ENCODE assay signal across 8 cellular contexts in genomic region chr3:597279-597678, GRCh38.
DNase-seq lines count a peak whose midpoint lies in the region; ATAC-seq, FAIRE-seq and TF ChIP-seq lines count a peak whose summit lies in the region.
"Not testable (repeated sequence)": the region's sequence is repeated elsewhere in the genome, so short reads cannot be mapped to it uniquely, and the experiment has no call there.

No MANE protein-coding gene starts in this region.

- not testable (repeated sequence) for H3K9ac ChIP-seq in HepG2 (ENCODE audit: insufficient read depth, low read depth, low read length)

- not testable (repeated sequence) for H2AFZ ChIP-seq in HepG2 (ENCODE audit: low read length)

- TF ChIP-seq POLR2A in GM18505 (IDR thresholded peaks at IDR 0.05; ENCODE audit: borderline replicate concordance, extremely low read depth, insufficient read depth, insufficient read length); H54 (IDR thresholded peaks at IDR 0.05; ENCODE audit: low read depth, low read length); HepG2 (IDR thresholded peaks at IDR 0.05; ENCODE audit: insufficient read depth in 1 of 2, low read depth in 2 of 2, low read length in 2 of 2): not testable (repeated sequence)

- not testable (repeated sequence) for H3K4me2 ChIP-seq in HepG2 (ENCODE audit: low read depth, low read length)

- not testable (repeated sequence) for H4K20me1 ChIP-seq in HepG2 (ENCODE audit: insufficient read depth, low read length)

- H3K9me3 Mint-ChIP-seq in activated CD4-positive, alpha-beta T cell treated with anti-CD3 and anti-CD28 coated beads for 36 hours (ENCODE audit: low read depth): not testable (repeated sequence)

- not testable (repeated sequence) for H3K4me1 ChIP-seq in HepG2 (ENCODE audit: insufficient read depth, low read length)

- CTCF ChIA-PET in activated CD4-positive, alpha-beta T cell treated with anti-CD3 and anti-CD28 coated beads for 36 hours (lab: Charles Lee); HepG2 (lab: Yijun Ruan, JAX; ENCODE audit: low intra/inter-chr PET ratio, low total read pairs): not testable (repeated sequence)

- not testable (repeated sequence) for H3K36me3 Mint-ChIP-seq in activated CD4-positive, alpha-beta T cell treated with anti-CD3 and anti-CD28 coated beads for 36 hours (ENCODE audit: low read depth)

- H3K4me3 Mint-ChIP-seq in activated CD4-positive, alpha-beta T cell treated with anti-CD3 and anti-CD28 coated beads for 36 hours: not testable (repeated sequence)

- FAIRE-seq in H54 (lab: Jason Lieb, UNC) (peak; percentile 20), HepG2 (lab: Jason Lieb, UNC) (peak; percentile 48)

- intact Hi-C loops in activated CD4-positive, alpha-beta T cell treated with anti-CD3 and anti-CD28 coated beads for 36 hours (cut with DNase I, micrococcal nuclease); HepG2 (cut with micrococcal nuclease; ENCODE audit: unreplicated experiment): not testable (repeated sequence)

- not testable (repeated sequence) for H3K27me3 ChIP-seq in HepG2 (ENCODE audit: control insufficient read depth in 1 of 2, insufficient read depth in 2 of 2, low read length in 2 of 2)

- TF ChIP-seq CTCF in HepG2 (CRISPR knock-in tag; IDR thresholded peaks at IDR 0.05): not testable (repeated sequence)

- H3K27ac Mint-ChIP-seq in activated CD4-positive, alpha-beta T cell treated with anti-CD3 and anti-CD28 coated beads for 36 hours: not testable (repeated sequence)

- POLR2A ChIA-PET in activated CD4-positive, alpha-beta T cell treated with anti-CD3 and anti-CD28 coated beads for 36 hours (lab: Charles Lee); HepG2 (lab: Yijun Ruan, JAX): not testable (repeated sequence)

- ATAC-seq in GM18505 (IDR thresholded peaks at IDR 0.05; ENCODE audit: unreplicated experiment) (peak; percentile 62), GM18861 (IDR thresholded peaks at IDR 0.05; ENCODE audit: unreplicated experiment) (peak; percentile 44), GM19035 (IDR thresholded peaks at IDR 0.05; ENCODE audit: unreplicated experiment) (peak; percentile 63), HG03439 (IDR thresholded peaks at IDR 0.05; ENCODE audit: unreplicated experiment) (peak; percentile 75)
- peak; percentile 70 for ATAC-seq in activated CD4-positive, alpha-beta T cell treated with anti-CD3 and anti-CD28 coated beads for 36 hours
- ATAC-seq in HepG2: not testable (repeated sequence)

- BruUV-seq in HepG2 (replicated peaks; lab: Mats Ljungman, UMichigan): not testable (repeated sequence)

- in situ Hi-C loops in HepG2 (cut with HindIII; ENCODE audit: extremely low pct_ligation_motif_present, low pct_unique_long_range_greater_than_20kb): not testable (repeated sequence)

- not testable (repeated sequence) for DNase-seq in H54 (ENCODE audit: insufficient read length, low spot score); activated CD4-positive, alpha-beta T cell treated with anti-CD3 and anti-CD28 coated beads for 36 hours; HepG2 (ENCODE audit: low spot score)
- DNase-seq in NCI-H460 (ENCODE audit: extremely low read depth, low read depth): peak; percentile 81

- 2% methylated on average over 2 of the region's 2 CpGs for WGBS in HepG2 (ENCODE audit: low lambda C conversion rate)

- H3K27ac ChIP-seq in HepG2 (ENCODE audit: extremely low read length, insufficient read depth, low read length): not testable (repeated sequence)

- not testable (repeated sequence) for H3K27me3 Mint-ChIP-seq in activated CD4-positive, alpha-beta T cell treated with anti-CD3 and anti-CD28 coated beads for 36 hours

- H3K9me3 ChIP-seq in HepG2 (ENCODE audit: low read length): peaks cover 14% of the 10 kb centered on the region

- H3K79me2 ChIP-seq in HepG2 (ENCODE audit: insufficient read depth, low read length): not testable (repeated sequence)

- not testable (repeated sequence) for H3K4me3 ChIP-seq in HepG2 (replicated peaks in 1 of 3; ENCODE audit: insufficient read depth in 1 of 3, low read depth in 2 of 3, low read length in 3 of 3)

- TF ChIP-seq RAD21 in HepG2 (CRISPR knock-in tag; IDR thresholded peaks at IDR 0.05): not testable (repeated sequence)

- not testable (repeated sequence) for TF ChIP-seq EP300 in HepG2 (IDR thresholded peaks at IDR 0.05; ENCODE audit: low read depth in 2 of 2, low read length in 2 of 2); HepG2 (CRISPR knock-in tag; IDR thresholded peaks at IDR 0.05; ENCODE audit: borderline replicate concordance)

- not testable (repeated sequence) for H3K36me3 ChIP-seq in HepG2 (replicated peaks in 1 of 2; ENCODE audit: control insufficient read depth in 1 of 2, insufficient read depth in 2 of 2, low read length in 2 of 2)

- not testable (repeated sequence) for H3K4me1 Mint-ChIP-seq in activated CD4-positive, alpha-beta T cell treated with anti-CD3 and anti-CD28 coated beads for 36 hours
